Comparison of ENCODE assay signal across 18 cellular contexts in genomic region chr15:40722354-40722753, GRCh38.
"Had no signal": no experiment of that assay in that cellular context is flagged by ENCODE, and none has a peak within 500 bp of the region (broad histone marks: within the 10 kb centered on the region; RNA-seq: fewer than 3 reads in every experiment).

No MANE protein-coding gene starts in this region.

- H3K9me3 Mint-ChIP-seq: effector memory CD8-positive, alpha-beta T cell; natural killer cell treated with Interleukin-12 subunit alpha and Interleukin-12 subunit beta and Interleukin-15 and Interleukin-18, amount 100 ng/mL, for 72 hours had no signal

- H3K36me3 Mint-ChIP-seq: natural killer cell treated with Interleukin-12 subunit alpha and Interleukin-12 subunit beta and Interleukin-15 and Interleukin-18, amount 100 ng/mL, for 72 hours had no signal

- H3K4me3 Mint-ChIP-seq: effector memory CD8-positive, alpha-beta T cell; natural killer cell treated with Interleukin-12 subunit alpha and Interleukin-12 subunit beta and Interleukin-15 and Interleukin-18, amount 100 ng/mL, for 72 hours had no signal

- ATAC-seq: effector memory CD8-positive, alpha-beta T cell; gastrocnemius medialis; natural killer cell treated with Interleukin-12 subunit alpha and Interleukin-12 subunit beta and Interleukin-15 and Interleukin-18, amount 100 ng/mL, for 72 hours; right cardiac atrium; SK-N-SH treated with all-trans-retinoic acid at 6 μM for 48 hours had no signal

- H3K27ac Mint-ChIP-seq: effector memory CD8-positive, alpha-beta T cell; natural killer cell treated with Interleukin-12 subunit alpha and Interleukin-12 subunit beta and Interleukin-15 and Interleukin-18, amount 100 ng/mL, for 72 hours had no signal

- H3K27me3 Mint-ChIP-seq: effector memory CD8-positive, alpha-beta T cell; natural killer cell treated with Interleukin-12 subunit alpha and Interleukin-12 subunit beta and Interleukin-15 and Interleukin-18, amount 100 ng/mL, for 72 hours had no signal

- DNase-seq: amygdala; caudate nucleus; cortex of kidney; effector memory CD8-positive, alpha-beta T cell; erythroblast; gastrocnemius medialis; glutamatergic neuron; left ventricle myocardium inferior; mesendoderm; right cardiac atrium; stimulated activated CD4-positive, alpha-beta T cell treated with anti-CD3 and anti-CD28 coated beads, Interleukin-15, amount 100 ng/mL, for 24 hours; stimulated activated CD4-positive, alpha-beta T cell treated with anti-CD3 and anti-CD28 coated beads, Interleukin-2, amount 100 ng/mL, for 24 hours; stimulated activated naive CD4-positive, alpha-beta T cell; testis had no signal

- FAIRE-seq: islet of Langerhans, urothelium cell line had no signal
